17 cellular contexts compared by ENCODE assay signal in the genomic region with DNA sequence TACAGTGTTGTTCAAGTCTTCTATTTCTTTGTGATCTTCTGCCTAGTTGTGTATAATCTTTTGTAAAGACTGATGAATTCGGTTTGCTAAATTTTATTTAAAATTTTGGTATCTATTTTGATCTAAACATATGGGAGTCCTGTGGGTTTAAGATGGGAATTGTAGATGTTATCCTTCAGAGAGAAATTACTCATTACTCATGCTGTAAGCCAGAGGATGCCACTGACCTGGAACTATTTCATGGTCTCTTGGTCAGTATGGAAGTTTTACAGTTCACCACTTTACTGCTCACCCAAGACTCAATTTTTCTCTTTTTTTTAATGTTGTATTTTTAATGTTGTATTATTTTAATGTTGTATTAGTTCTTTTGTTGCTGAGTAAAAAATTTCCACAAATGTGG.
DNase-seq lines count a peak whose midpoint lies in the region; ATAC-seq, FAIRE-seq and TF ChIP-seq lines count a peak whose summit lies in the region.
"Had no signal": no experiment of that assay in that cellular context is flagged by ENCODE, and none has a peak within 500 bp of the region (broad histone marks: within the 10 kb centered on the region; RNA-seq: fewer than 3 reads in every experiment).

No MANE protein-coding gene starts in this region.

- H3K4me1 Mint-ChIP-seq in Calu3 (ENCODE audit: low read depth, unreplicated experiment) = peaks cover 43% of the 10 kb centered on the region
- H3K4me1 Mint-ChIP-seq: CD14-positive monocyte, GM23338 had no signal

- H3K27ac Mint-ChIP-seq in Calu3 (ENCODE audit: unreplicated experiment) = peak overlapping the region; percentile 47
- H3K27ac Mint-ChIP-seq: CD14-positive monocyte, GM23338 had no signal

- no peak for DNase-seq in Calu3
- peak; percentile 51 for DNase-seq in RCC 7860 (ENCODE audit: low spot score)
- peak; percentile 38 for DNase-seq in choroid plexus epithelial cell (ENCODE audit: low read depth)
- peak; percentile 55 for DNase-seq in kidney tubule cell (ENCODE audit: low spot score)
- DNase-seq: AML-193, DMS153, NCI-H1436, NCI-H2029 treated with DMSO at 0.1 percent for 48 hours, NCI-H2171 treated with DMSO at 0.1 percent for 48 hours, NCI-H446 treated with DMSO at 0.1 percent for 48 hours, NCI-H748 treated with DMSO at 0.1 percent for 48 hours had no signal

- FAIRE-seq in RCC 7860 (lab: Jason Lieb, UNC) = peak; percentile 96

- no peak overlapping the region for H3K4me3 ChIP-seq in choroid plexus epithelial cell (ENCODE audit: low read depth, low read length)
- H3K4me3 ChIP-seq: GM23338 had no signal

- TF ChIP-seq CTCF in Calu3 (IDR thresholded peaks at IDR 0.05; ENCODE audit: unreplicated experiment) (no peak), choroid plexus epithelial cell (conservative IDR thresholded peaks at IDR 0.05; ENCODE audit: low read depth, low read length) (no peak)

- intact Hi-C loops in Calu3 (cut with micrococcal nuclease; ENCODE audit: unreplicated experiment) = no loop called here

- CTCF ChIA-PET in Calu3 (lab: Charles Lee) = no interaction called here

- H3K9me3 Mint-ChIP-seq in Calu3 (ENCODE audit: low read depth, unreplicated experiment) = peaks cover 17% of the 10 kb centered on the region

- no peak overlapping the region for H3K4me3 Mint-ChIP-seq in Calu3 (ENCODE audit: low read depth, unreplicated experiment)
- H3K4me3 Mint-ChIP-seq: CD14-positive monocyte, GM23338 had no signal

- ATAC-seq in HG02885 (IDR thresholded peaks at IDR 0.05; ENCODE audit: poor library complexity, unreplicated experiment) = no peak
- ATAC-seq in HG02678 (IDR thresholded peaks at IDR 0.05; ENCODE audit: unreplicated experiment) = no peak
- no peak for ATAC-seq in GM21447 (IDR thresholded peaks at IDR 0.05; ENCODE audit: unreplicated experiment)
- ATAC-seq in HG03565 (IDR thresholded peaks at IDR 0.05; ENCODE audit: unreplicated experiment) = no peak
- ATAC-seq: GM23338 had no signal

- no peaks in the 10 kb centered on the region for H3K27me3 Mint-ChIP-seq in Calu3 (ENCODE audit: unreplicated experiment)

- no peaks in the 10 kb centered on the region for H3K36me3 Mint-ChIP-seq in Calu3 (ENCODE audit: insufficient read depth, unreplicated experiment)
- H3K36me3 Mint-ChIP-seq: CD14-positive monocyte had no signal

- BruUV-seq in Calu3 (replicated peaks; lab: Mats Ljungman, UMichigan) = no TSS peak
